ENCODE assay signal across 10 cellular contexts in genomic region chr2:37934591-37935513, GRCh38. TPM values are rescaled to one million over a fixed set of nuclear protein-coding genes. Genes with fewer than 3 reads are reported as not detected.
DNase-seq lines count a peak whose midpoint lies in the region; ATAC-seq and TF ChIP-seq lines count a peak whose summit lies in the region.
"Had no signal": no experiment of that assay in that cellular context is flagged by ENCODE, and none has a peak within 500 bp of the region (broad histone marks: within the 10 kb centered on the region; RNA-seq: fewer than 3 reads in every experiment).

No MANE protein-coding gene starts in this region.

- H3K9me2 ChIP-seq in SK-N-SH: no peaks in the 10 kb centered on the region

- no peak for TF ChIP-seq CTCF in CD4-positive, alpha-beta T cell (IDR thresholded peaks at IDR 0.05)
- TF ChIP-seq CTCF in stomach (IDR thresholded peaks at IDR 0.05) (no peak), SK-N-SH (IDR thresholded peaks at IDR 0.05) (no peak)

- no peak overlapping the region for H3K9ac ChIP-seq in SK-N-SH

- 63 to 73% (median 70%) methylated on average over 7 of the region's 7 CpGs for WGBS in stomach, 5 donors
- 75% methylated on average over 7 of the region's 7 CpGs for WGBS in SK-N-SH (ENCODE audit: low lambda C conversion rate)

- H3K9me3 ChIP-seq in CD4-positive, alpha-beta T cell (ENCODE audit: control insufficient read depth, low read length): no peaks in the 10 kb centered on the region
- no peaks in the 10 kb centered on the region for H3K9me3 ChIP-seq in stomach
- no peaks in the 10 kb centered on the region for H3K9me3 ChIP-seq in SK-N-SH

- no peak for TF ChIP-seq POLR2A in stomach (IDR thresholded peaks at IDR 0.05)

- no peaks in the 10 kb centered on the region for H3F3A ChIP-seq in SK-N-SH (replicated peaks; ENCODE audit: insufficient read depth)

- H3K36me3 ChIP-seq in stomach (peaks cover 0 to 7% (median 2%) of the 10 kb centered on the region in 4 donors), SK-N-SH (replicated peaks in 1 of 2; ENCODE audit: control insufficient read depth in 1 of 2, insufficient read depth in 2 of 2, low read length in 1 of 2) (peaks cover 0 to 16% of the 10 kb centered on the region in 2 experiments)
- H3K36me3 ChIP-seq: breast epithelium had no signal

- no peak for TF ChIP-seq EP300 in stomach (IDR thresholded peaks at IDR 0.05)
- TF ChIP-seq EP300 in SK-N-SH (IDR thresholded peaks at IDR 0.05; ENCODE audit: borderline replicate concordance in 1 of 2, low read depth in 1 of 2, low read length in 1 of 2): no peak

- peaks cover 3% of the 10 kb centered on the region; the same call in 1 of the 2 replicates for H3K79me2 ChIP-seq in SK-N-SH (ENCODE audit: insufficient read depth)

- H3K27me3 ChIP-seq in CD4-positive, alpha-beta T cell (ENCODE audit: control insufficient read depth, insufficient read depth, low read length): no peaks in the 10 kb centered on the region
- H3K27me3 ChIP-seq in stomach (no peaks in the 10 kb centered on the region), SK-N-SH (ENCODE audit: insufficient read depth) (no peaks in the 10 kb centered on the region)
- H3K27me3 ChIP-seq: breast epithelium had no signal

- H3K27ac ChIP-seq in CD4-positive, alpha-beta T cell (ENCODE audit: low read depth, low read length): no peak overlapping the region
- H3K27ac ChIP-seq in stomach (no peak overlapping the region), SK-N-SH (ENCODE audit: low read depth in 2 of 2, low read length in 1 of 2) (no peak overlapping the region)
- H3K27ac ChIP-seq: breast epithelium had no signal

- H3K4me1 ChIP-seq in stomach (no peaks in the 10 kb centered on the region), SK-N-SH (ENCODE audit: control insufficient read depth in 1 of 2, insufficient read depth in 2 of 2, low read depth in 1 of 2, low read length in 1 of 2) (peaks cover 0 to 9% of the 10 kb centered on the region in 2 experiments; a peak in 2 of 4 replicates)
- H3K4me1 ChIP-seq: breast epithelium had no signal

- peak overlapping the region; percentile 75 for H3K4me3 Mint-ChIP-seq in CD4-positive, alpha-beta T cell
- peak overlapping the region; percentile 66 for H3K4me3 Mint-ChIP-seq in activated T-helper 17 cell treated with anti-CD3 and anti-CD28 coated beads, Interleukin-2, amount 50 U/mL, for 72 hours

- peak overlapping the region; percentile 25 for H3K27ac Mint-ChIP-seq in CD4-positive, alpha-beta T cell
- peak overlapping the region; percentile 25 for H3K27ac Mint-ChIP-seq in activated T-helper 17 cell treated with anti-CD3 and anti-CD28 coated beads, Interleukin-2, amount 50 U/mL, for 72 hours

- no peak overlapping the region for H3K4me3 ChIP-seq in stomach
- no peak overlapping the region for H3K4me3 ChIP-seq in SK-N-SH (ENCODE audit: low read depth in 2 of 2, low read length in 1 of 2)
- H3K4me3 ChIP-seq: breast epithelium had no signal

- ATAC-seq in CD4-positive, alpha-beta T cell (ENCODE audit: poor library complexity): no peak
- ATAC-seq in GM19351 (IDR thresholded peaks at IDR 0.05; ENCODE audit: unreplicated experiment) (peak; percentile 92), HG03103 (IDR thresholded peaks at IDR 0.05; ENCODE audit: low read depth, unreplicated experiment) (peak; percentile 80)
- peak; percentile 16 for ATAC-seq in activated T-helper 17 cell treated with anti-CD3 and anti-CD28 coated beads, Interleukin-2, amount 50 U/mL, for 72 hours (replicated peaks)

- no peaks in the 10 kb centered on the region for H4K20me1 ChIP-seq in SK-N-SH (ENCODE audit: insufficient read depth)

- no peak overlapping the region for H2AFZ ChIP-seq in SK-N-SH (ENCODE audit: low read depth)

- intact Hi-C loops in CD4-positive, alpha-beta T cell (cut with DNase I, micrococcal nuclease): no loop called here
- intact Hi-C loops in stomach (cut with DNase I; ENCODE audit: low total_unique reads): no loop called here

- no peaks in the 10 kb centered on the region for H3K27me3 Mint-ChIP-seq in CD4-positive, alpha-beta T cell
- H3K27me3 Mint-ChIP-seq in activated T-helper 17 cell treated with anti-CD3 and anti-CD28 coated beads, Interleukin-2, amount 50 U/mL, for 72 hours: no peaks in the 10 kb centered on the region

- no peak overlapping the region for H3K4me2 ChIP-seq in SK-N-SH

- CTCF ChIA-PET in CD4-positive, alpha-beta T cell (lab: Charles Lee): no interaction called here
- CTCF ChIA-PET in SK-N-SH (lab: Yijun Ruan, JAX): interaction anchor here (0.8 to 1.1 kb wide), 2 partner anchors 13 to 539 kb away, joined by 3 to 8 read pairs; no protein-coding TSS in a partner anchor

- TF ChIP-seq RAD21 in SK-N-SH (IDR thresholded peaks at IDR 0.05; ENCODE audit: low read length): no peak

- H3K9me3 Mint-ChIP-seq in CD4-positive, alpha-beta T cell: peaks cover 13% of the 10 kb centered on the region
- no peaks in the 10 kb centered on the region for H3K9me3 Mint-ChIP-seq in activated T-helper 17 cell treated with anti-CD3 and anti-CD28 coated beads, Interleukin-2, amount 50 U/mL, for 72 hours

- H3K4me1 Mint-ChIP-seq in CD4-positive, alpha-beta T cell (ENCODE audit: low read depth): peaks cover 50% of the 10 kb centered on the region
- H3K4me1 Mint-ChIP-seq in activated T-helper 17 cell treated with anti-CD3 and anti-CD28 coated beads, Interleukin-2, amount 50 U/mL, for 72 hours: peaks cover 14% of the 10 kb centered on the region

- peaks cover 22% of the 10 kb centered on the region for H3K36me3 Mint-ChIP-seq in CD4-positive, alpha-beta T cell (ENCODE audit: low read depth)
- peaks cover 6% of the 10 kb centered on the region for H3K36me3 Mint-ChIP-seq in activated T-helper 17 cell treated with anti-CD3 and anti-CD28 coated beads, Interleukin-2, amount 50 U/mL, for 72 hours (ENCODE audit: low read depth)

- POLR2A ChIA-PET in CD4-positive, alpha-beta T cell (lab: Charles Lee): interaction anchor here (2.1 kb wide), 1 partner anchor 10 kb away, joined by 17 read pairs; the partner anchor contains the start of gene RMDN2
- POLR2A ChIA-PET in SK-N-SH (lab: Yijun Ruan, JAX): interaction anchor here (1.0 kb wide), 1 partner anchor 10 kb away, joined by 4 read pairs; the partner anchor contains the start of gene RMDN2

- no peak for DNase-seq in CD4-positive, alpha-beta T cell
- DNase-seq in stomach (no peak), Ammon's horn (ENCODE audit: low spot score) (no peak), D341Med (ENCODE audit: low spot score) (no peak), SK-N-SH (no peak)
- DNase-seq: stimulated activated naive CD4-positive, alpha-beta T cell treated with Interleukin-2 at 50 U/mL for 16 hours had no signal

TF ChIP-seq in SK-N-SH, 30 proteins besides CTCF, POLR2A, EP300 and RAD21:
- TF ChIP-seq NRF1 (IDR thresholded peaks at IDR 0.05; ENCODE audit: low read depth, low read length) (no peak), ZBTB33 (IDR thresholded peaks at IDR 0.05; ENCODE audit: borderline replicate concordance, low read depth) (no peak), FOXJ3 (CRISPR knock-in tag; IDR thresholded peaks at IDR 0.05) (no peak), JUND (IDR thresholded peaks at IDR 0.05) (no peak)

RNA-seq across cellular contexts. Expression of gene RMDN2, which starts 9.8 kb away (rescaled TPM):
- 1 to 10 TPM; 2.4 to 3.3 TPM for total RNA-seq in CD4-positive, alpha-beta T cell
- 1 to 10 TPM; 1.4 to 2.0 TPM for total RNA-seq in activated T-helper 17 cell treated with anti-CD3 and anti-CD28 coated beads, Interleukin-2, amount 50 U/mL, for 72 hours
- 10 to 100 TPM in 2 of 5 donors, 1 to 10 TPM in 3; 1.8 to 21.9 (median 3.8) TPM for total RNA-seq in stomach
- polyA plus RNA-seq in stomach (1 to 10 TPM; 1.8 to 3.1 (median 1.9) TPM), SK-N-SH (2012; rRNA removed) (7.3 and 15.3 TPM in 2 replicates)
- 13.7 and 24.4 TPM in 2 replicates for polyA plus RNA-seq in SK-N-SH (2012; cell fraction: cytosol; rRNA removed)
- 7.1 and 18.5 TPM in 2 replicates for polyA plus RNA-seq in SK-N-SH (2012; cell fraction: nucleus; rRNA removed)
